1 cellular context compared by ENCODE assay signal in the genomic region with DNA sequence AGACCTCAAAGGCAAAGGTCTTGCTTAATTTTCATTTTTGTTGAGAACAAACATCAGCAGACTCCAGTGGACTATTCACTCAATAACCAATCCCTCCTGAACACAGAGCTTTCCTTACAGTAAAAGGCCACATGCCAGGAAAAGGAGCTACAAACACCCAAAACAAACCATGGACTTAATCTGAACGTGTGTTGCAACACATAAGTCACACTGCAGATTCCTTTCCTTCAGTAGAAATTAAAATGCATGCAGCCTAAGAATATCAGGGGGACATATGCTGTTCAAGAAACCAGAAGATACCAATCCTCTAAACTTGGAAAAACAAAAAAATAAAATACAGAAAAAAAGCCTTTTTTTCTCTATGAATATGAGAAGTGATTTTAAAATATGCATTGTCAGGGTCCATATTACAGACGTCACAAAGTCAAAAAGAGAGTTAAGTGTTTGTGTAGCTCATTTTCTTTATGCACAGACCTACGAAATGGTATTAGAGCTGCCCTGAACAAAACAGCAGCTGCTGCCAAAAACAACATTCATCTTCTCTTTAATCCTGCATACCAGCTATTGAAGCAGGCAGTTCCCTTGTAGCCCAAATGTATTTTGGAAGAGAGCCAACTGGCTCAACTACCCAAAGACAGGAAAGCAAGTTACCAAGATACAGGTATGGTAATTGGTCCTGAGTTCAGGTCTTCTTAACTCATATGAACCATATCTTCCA.
TF ChIP-seq lines count a peak whose summit lies in the region.

No MANE protein-coding gene starts in this region.

TF ChIP-seq in IMR-90, 13 proteins besides CTCF, POLR2A, EP300 and RAD21 (continued from another document):
- no peak for TF ChIP-seq NFE2L2 (IDR thresholded peaks at IDR 0.05; ENCODE audit: low read depth, low read length)
- TF ChIP-seq, protein P1, sequence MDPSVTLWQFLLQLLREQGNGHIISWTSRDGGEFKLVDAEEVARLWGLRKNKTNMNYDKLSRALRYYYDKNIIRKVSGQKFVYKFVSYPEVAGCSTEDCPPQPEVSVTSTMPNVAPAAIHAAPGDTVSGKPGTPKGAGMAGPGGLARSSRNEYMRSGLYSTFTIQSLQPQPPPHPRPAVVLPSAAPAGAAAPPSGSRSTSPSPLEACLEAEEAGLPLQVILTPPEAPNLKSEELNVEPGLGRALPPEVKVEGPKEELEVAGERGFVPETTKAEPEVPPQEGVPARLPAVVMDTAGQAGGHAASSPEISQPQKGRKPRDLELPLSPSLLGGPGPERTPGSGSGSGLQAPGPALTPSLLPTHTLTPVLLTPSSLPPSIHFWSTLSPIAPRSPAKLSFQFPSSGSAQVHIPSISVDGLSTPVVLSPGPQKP (IDR thresholded peaks at IDR 0.05; ENCODE audit: borderline replicate concordance, low read depth, low read length): no peak
